Comparison of ENCODE assay signal across 8 cellular contexts in the genomic region with DNA sequence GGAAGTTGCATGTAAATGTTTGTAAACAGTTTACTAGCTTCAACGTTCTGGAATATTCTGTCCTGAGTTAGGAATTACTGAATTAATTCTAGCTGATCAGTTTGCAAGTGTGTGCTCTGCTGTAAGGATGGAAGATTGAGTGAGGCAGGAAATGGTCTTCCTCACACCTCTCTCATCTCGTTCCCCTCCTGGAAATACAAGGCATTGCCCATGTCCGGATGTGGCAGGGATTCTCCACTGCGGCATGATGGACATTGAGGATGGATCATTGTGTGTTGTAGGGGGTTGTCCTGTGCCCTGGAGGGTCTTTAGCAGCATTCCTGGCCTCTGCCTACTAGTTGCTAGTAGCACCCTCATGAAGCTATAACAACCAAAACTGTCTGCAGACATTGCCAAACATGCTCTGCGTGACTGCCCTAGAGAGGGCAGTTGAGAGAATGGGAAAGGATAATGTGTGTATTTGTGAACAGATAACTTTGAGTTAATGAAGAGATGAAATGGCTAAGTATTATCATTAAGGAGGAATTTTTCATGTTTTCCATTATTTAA. TPM values are rescaled to one million over a fixed set of nuclear protein-coding genes. Genes with fewer than 3 reads are reported as not detected.
A peak's percentile ranks its signal among the peaks of the same experiment; 100 is the strongest.
DNase-seq lines count a peak whose midpoint lies in the region; ATAC-seq, FAIRE-seq and TF ChIP-seq lines count a peak whose summit lies in the region.

No MANE protein-coding gene starts in this region.

- no peaks in the 10 kb centered on the region for H3K9me3 ChIP-seq in smooth muscle cell (replicated peaks; ENCODE audit: low read depth)

- no peaks in the 10 kb centered on the region for H3K79me2 ChIP-seq in smooth muscle cell (ENCODE audit: low read depth)

- H3K4me1 ChIP-seq in smooth muscle cell (ENCODE audit: low read depth) = peaks cover 24% of the 10 kb centered on the region

- FAIRE-seq in GM12892 (lab: Jason Lieb, UNC) = peak; percentile 78

- peak overlapping the region; percentile 19 to 39 for H3K4me3 ChIP-seq in foreskin fibroblast (ENCODE audit: low read depth in 1 of 2, low read length in 2 of 2)
- H3K4me3 ChIP-seq in smooth muscle cell = no peak overlapping the region

- peaks cover 25% of the 10 kb centered on the region for H3F3A ChIP-seq in smooth muscle cell (ENCODE audit: low read depth)

- H4K20me1 ChIP-seq in smooth muscle cell (ENCODE audit: low read depth) = no peaks in the 10 kb centered on the region

- TF ChIP-seq POLR2A in GM12892 (IDR thresholded peaks at IDR 0.05; ENCODE audit: low read depth, low read length) = no peak

- peak overlapping the region; percentile 88 for H3K27ac ChIP-seq in VCaP
- peak overlapping the region; percentile 98 for H3K27ac ChIP-seq in smooth muscle cell (ENCODE audit: low read depth)

- no peaks in the 10 kb centered on the region for H3K36me3 ChIP-seq in smooth muscle cell (ENCODE audit: low read depth)

- H3K4me2 ChIP-seq in smooth muscle cell = peak overlapping the region; percentile 41

- DNase-seq in GM12892 (ENCODE audit: insufficient read length) (no peak), foreskin fibroblast (peak in 1 of 2 donors; percentile 34), smooth muscle cell (lab: John Stamatoyannopoulos, UW; ENCODE audit: unreplicated experiment) (peak; percentile 2), NCI-H345 treated with DMSO at 0.1 percent for 48 hours (lab: John Stamatoyannopoulos, UW; ENCODE audit: unreplicated experiment) (no peak), OCI-M1 (lab: John Stamatoyannopoulos, UW) (no peak)

- H3K9ac ChIP-seq in smooth muscle cell (ENCODE audit: low read depth) = peak overlapping the region; percentile 84

- H3K27me3 ChIP-seq in smooth muscle cell (ENCODE audit: low read depth) = no peaks in the 10 kb centered on the region

- TF ChIP-seq CTCF in VCaP (conservative IDR thresholded peaks at IDR 0.05) (no peak), foreskin fibroblast (IDR thresholded peaks at IDR 0.05; ENCODE audit: low read depth, low read length) (no peak), smooth muscle cell (IDR thresholded peaks at IDR 0.05; ENCODE audit: borderline replicate concordance, insufficient read depth, poor library complexity, severe bottlenecking) (no peak)

- ATAC-seq in HG02970 (IDR thresholded peaks at IDR 0.05; ENCODE audit: low FRiP score, unreplicated experiment) (no peak), GM18870 (IDR thresholded peaks at IDR 0.05; ENCODE audit: unreplicated experiment) (no peak)

- no peak overlapping the region for H2AFZ ChIP-seq in smooth muscle cell (ENCODE audit: low read depth)

- 39% methylated on average over 5 of the region's 5 CpGs for WGBS in smooth muscle cell (ENCODE audit: low lambda C conversion rate)

RNA-seq across cellular contexts. Expression of a gene that starts 12.6 kb away (rescaled TPM):
- 4.1 TPM for polyA plus RNA-seq in GM12892 (2012; ENCODE audit: missing spikeins)
- 10.1 and 15.9 TPM in 2 replicates for total RNA-seq in smooth muscle cell
- 9.0 and 10.3 TPM in 2 replicates for polyA plus RNA-seq in smooth muscle cell

RNA-seq across cellular contexts. Expression of a gene that starts 39.6 kb away (rescaled TPM):
- polyA plus RNA-seq in GM12892 (2012; ENCODE audit: missing spikeins) = 23.3 TPM
- 7.1 and 20.6 TPM in 2 replicates for total RNA-seq in smooth muscle cell
- polyA plus RNA-seq in smooth muscle cell = 23.9 and 32.4 TPM in 2 replicates
